ENCODE assay signal across 21 cellular contexts in the genomic region with DNA sequence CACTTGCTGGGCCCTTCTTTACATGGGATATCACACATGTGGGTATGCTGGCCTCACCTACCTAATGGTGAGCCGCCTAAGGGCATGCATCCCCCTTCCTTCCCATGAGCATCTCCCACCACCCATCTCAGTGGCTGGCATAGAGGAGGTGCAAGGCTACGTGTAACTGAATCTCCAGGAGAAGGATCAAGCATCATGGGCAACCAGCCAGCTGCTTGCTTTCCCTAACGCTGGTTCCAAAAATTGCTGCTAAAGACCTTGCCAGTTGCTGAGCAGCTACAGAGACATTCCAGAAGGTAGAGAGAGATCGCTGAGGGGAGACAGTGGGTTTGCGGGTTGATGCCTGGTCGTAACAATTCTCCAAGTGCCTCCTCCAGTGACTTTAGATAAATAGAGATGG.
"Had no signal": no experiment of that assay in that cellular context is flagged by ENCODE, and none has a peak within 500 bp of the region (broad histone marks: within the 10 kb centered on the region; RNA-seq: fewer than 3 reads in every experiment).

No MANE protein-coding gene starts in this region.

- H3K4me1 Mint-ChIP-seq: stimulated activated effector memory CD8-positive, alpha-beta T cell treated with anti-CD3 and anti-CD28 coated beads, Interleukin-12 subunit alpha, Interleukin-12 subunit beta, amount 100 ng/mL, for 72 hours had no signal

- H3K27ac Mint-ChIP-seq: dendritic cell treated with granulocyte-macrophage colony-stimulating factor and Interleukin-4, amounts not matched to agents 40 ng/mL and 50 ng/mL, for 4 days; natural killer cell treated with Interleukin-12 subunit alpha and Interleukin-12 subunit beta and Interleukin-15 and Interleukin-18, amount 100 ng/mL, for 72 hours; stimulated activated effector memory CD8-positive, alpha-beta T cell treated with anti-CD3 and anti-CD28 coated beads, Interleukin-12 subunit alpha, Interleukin-12 subunit beta, amount 100 ng/mL, for 72 hours had no signal

- H3K9me3 Mint-ChIP-seq: dendritic cell treated with granulocyte-macrophage colony-stimulating factor and Interleukin-4, amounts not matched to agents 40 ng/mL and 50 ng/mL, for 4 days; natural killer cell treated with Interleukin-12 subunit alpha and Interleukin-12 subunit beta and Interleukin-15 and Interleukin-18, amount 100 ng/mL, for 72 hours had no signal

- H3K36me3 Mint-ChIP-seq: natural killer cell treated with Interleukin-12 subunit alpha and Interleukin-12 subunit beta and Interleukin-15 and Interleukin-18, amount 100 ng/mL, for 72 hours; stimulated activated effector memory CD8-positive, alpha-beta T cell treated with anti-CD3 and anti-CD28 coated beads, Interleukin-12 subunit alpha, Interleukin-12 subunit beta, amount 100 ng/mL, for 72 hours had no signal

- DNase-seq: esophagus squamous epithelium; foreskin keratinocyte; kidney; left cardiac atrium; left ventricle myocardium inferior; mesenchymal stem cell; midbrain; stimulated activated CD4-positive, alpha-beta T cell treated with anti-CD3 and anti-CD28 coated beads, Interleukin-4, amount 100 ng/mL, for 1 hour; stimulated activated CD8-positive, alpha-beta memory T cell treated with anti-CD3 and anti-CD28 coated beads, Interleukin-4, amount 100 ng/mL, for 48 hours; stimulated activated naive CD8-positive, alpha-beta T cell treated with anti-CD3 and anti-CD28 coated beads, Interleukin-15, Interleukin-2, amounts not matched to agents 100 U/mL and 50 U/mL, for 24 hours; thyroid gland; upper lobe of left lung had no signal

- H3K4me3 Mint-ChIP-seq: dendritic cell treated with granulocyte-macrophage colony-stimulating factor and Interleukin-4, amounts not matched to agents 40 ng/mL and 50 ng/mL, for 4 days; natural killer cell treated with Interleukin-12 subunit alpha and Interleukin-12 subunit beta and Interleukin-15 and Interleukin-18, amount 100 ng/mL, for 72 hours; stimulated activated effector memory CD8-positive, alpha-beta T cell treated with anti-CD3 and anti-CD28 coated beads, Interleukin-12 subunit alpha, Interleukin-12 subunit beta, amount 100 ng/mL, for 72 hours had no signal

- H3K4me1 ChIP-seq: esophagus squamous epithelium, foreskin keratinocyte, left ventricle myocardium inferior, right atrium auricular region, suprapubic skin, thyroid gland, upper lobe of left lung, vagina had no signal

- H3K27me3 ChIP-seq: esophagus squamous epithelium, neutrophil, right atrium auricular region, suprapubic skin, thyroid gland, upper lobe of left lung, vagina had no signal

- H3K27ac ChIP-seq: esophagus squamous epithelium, foreskin keratinocyte, left ventricle myocardium inferior, neutrophil, right atrium auricular region, suprapubic skin, thyroid gland, upper lobe of left lung, vagina had no signal

- H3K4me3 ChIP-seq: esophagus squamous epithelium, left ventricle myocardium inferior, lung, right atrium auricular region, suprapubic skin, thyroid gland, upper lobe of left lung, vagina had no signal

- FAIRE-seq: colon, kidney had no signal

- ATAC-seq: foreskin keratinocyte; left cardiac atrium; natural killer cell treated with Interleukin-12 subunit alpha and Interleukin-12 subunit beta and Interleukin-15 and Interleukin-18, amount 100 ng/mL, for 72 hours; stimulated activated effector memory CD8-positive, alpha-beta T cell treated with anti-CD3 and anti-CD28 coated beads, Interleukin-12 subunit alpha, Interleukin-12 subunit beta, amount 100 ng/mL, for 72 hours; stimulated activated naive CD8-positive, alpha-beta T cell treated with anti-CD3 and anti-CD28 coated beads, Interleukin-15, Interleukin-2, amounts not matched to agents 100 U/mL and 50 U/mL, for 24 hours had no signal

- H3K9me3 ChIP-seq: esophagus squamous epithelium, left ventricle myocardium inferior, neutrophil, right atrium auricular region, suprapubic skin, thyroid gland, upper lobe of left lung, vagina had no signal

- H3K36me3 ChIP-seq: esophagus squamous epithelium, left ventricle myocardium inferior, neutrophil, right atrium auricular region, suprapubic skin, thyroid gland, upper lobe of left lung, vagina had no signal
